28 cellular contexts compared by ENCODE assay signal in the genomic region with DNA sequence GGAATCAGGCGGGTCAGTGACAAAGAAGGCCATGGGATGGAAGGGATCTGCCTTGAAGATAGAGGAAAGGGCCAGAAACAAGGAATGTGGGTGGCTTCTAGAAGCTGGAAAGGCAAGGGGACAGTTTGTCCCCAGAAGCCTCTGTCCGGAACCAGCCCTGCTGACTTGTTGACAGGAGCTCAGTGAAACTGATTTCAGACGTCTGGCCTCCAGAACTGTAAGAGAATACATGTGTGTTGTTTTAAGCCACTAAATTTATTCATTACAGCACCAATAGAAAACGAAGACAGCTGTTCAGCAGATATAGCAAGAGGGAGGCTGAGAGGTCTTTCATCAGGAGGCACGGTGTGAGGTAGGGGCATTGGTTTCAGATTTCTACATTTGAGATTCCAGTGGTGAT.
"Had no signal": no experiment of that assay in that cellular context is flagged by ENCODE, and none has a peak within 500 bp of the region (broad histone marks: within the 10 kb centered on the region; RNA-seq: fewer than 3 reads in every experiment).

No MANE protein-coding gene starts in this region.

- H3K27me3 Mint-ChIP-seq: activated CD4-positive, alpha-beta T cell treated with anti-CD3 and anti-CD28 coated beads for 36 hours; activated CD8-positive, alpha-beta memory T cell treated with anti-CD3 and anti-CD28 coated beads, Interleukin-2, amount 10 ng/mL, durations not matched to agents 7 days and 5 days; activated naive CD8-positive, alpha-beta T cell treated with anti-CD3 and anti-CD28 coated beads, Interleukin-2, amount 10 ng/mL, durations not matched to agents 7 days and 5 days; effector memory CD8-positive, alpha-beta T cell; naive thymus-derived CD4-positive, alpha-beta T cell; T-cell had no signal

- H2AFZ ChIP-seq: hepatocyte had no signal

- H3K36me3 ChIP-seq: cardiac muscle cell, prostate gland had no signal

- FAIRE-seq: endothelial cell of umbilical vein, pancreas, urothelium cell line had no signal

- H3K79me2 ChIP-seq: hepatocyte had no signal

- H3K27me3 ChIP-seq: ascending aorta, cardiac muscle cell, hepatocyte, pancreas, spleen, testis, transverse colon had no signal

- DNase-seq: activated CD4-positive, alpha-beta T cell treated with anti-CD3 and anti-CD28 coated beads for 36 hours; activated CD4-positive, CD25-positive, alpha-beta regulatory T cell; activated CD8-positive, alpha-beta memory T cell treated with anti-CD3 and anti-CD28 coated beads, Interleukin-2, amount 10 ng/mL, durations not matched to agents 7 days and 5 days; activated CD8-positive, alpha-beta T cell treated with anti-CD3 and anti-CD28 coated beads, Interleukin-2, amount 10 ng/mL, durations not matched to agents 7 days and 5 days; activated naive CD4-positive, alpha-beta T cell treated with anti-CD3 and anti-CD28 coated beads for 36 hours; activated naive CD8-positive, alpha-beta T cell treated with anti-CD3 and anti-CD28 coated beads, Interleukin-2, amount 10 ng/mL, durations not matched to agents 7 days and 5 days; activated T-cell treated with anti-CD3 and anti-CD28 coated beads, Interleukin-2, amount 50 U/mL, for 48 hours; cortex of kidney; effector memory CD8-positive, alpha-beta T cell; islet precursor cell; naive thymus-derived CD4-positive, alpha-beta T cell; nucleus accumbens; pancreas; spleen; stimulated activated CD4-positive, alpha-beta T cell treated with anti-CD3 and anti-CD28 coated beads, Interleukin-2, amount 100 ng/mL, for 48 hours; stimulated activated naive CD8-positive, alpha-beta T cell treated with anti-CD3 and anti-CD28 coated beads, Interleukin-15, Interleukin-2, amounts not matched to agents 100 U/mL and 50 U/mL, for 24 hours; T-cell; testis; transverse colon had no signal

- H3K4me3 Mint-ChIP-seq: activated CD4-positive, alpha-beta T cell treated with anti-CD3 and anti-CD28 coated beads for 36 hours; activated CD8-positive, alpha-beta memory T cell treated with anti-CD3 and anti-CD28 coated beads, Interleukin-2, amount 10 ng/mL, durations not matched to agents 7 days and 5 days; activated CD8-positive, alpha-beta T cell treated with anti-CD3 and anti-CD28 coated beads, Interleukin-2, amount 10 ng/mL, durations not matched to agents 7 days and 5 days; activated naive CD4-positive, alpha-beta T cell treated with anti-CD3 and anti-CD28 coated beads for 36 hours; activated naive CD8-positive, alpha-beta T cell treated with anti-CD3 and anti-CD28 coated beads, Interleukin-2, amount 10 ng/mL, durations not matched to agents 7 days and 5 days; brain; effector memory CD8-positive, alpha-beta T cell; mesothelial cell of epicardium; naive thymus-derived CD4-positive, alpha-beta T cell; T-cell; T-helper 2 cell treated with Interferon-gamma antibody and Interleukin-4, amounts not matched to agents 5 μg/mL and 100 μg/mL, for 36 hours had no signal

- H3K4me1 Mint-ChIP-seq: activated CD4-positive, alpha-beta T cell treated with anti-CD3 and anti-CD28 coated beads for 36 hours; T-cell had no signal

- H3K27ac Mint-ChIP-seq: activated CD4-positive, alpha-beta T cell treated with anti-CD3 and anti-CD28 coated beads for 36 hours; activated CD8-positive, alpha-beta memory T cell treated with anti-CD3 and anti-CD28 coated beads, Interleukin-2, amount 10 ng/mL, durations not matched to agents 7 days and 5 days; activated CD8-positive, alpha-beta T cell treated with anti-CD3 and anti-CD28 coated beads, Interleukin-2, amount 10 ng/mL, durations not matched to agents 7 days and 5 days; activated naive CD4-positive, alpha-beta T cell treated with anti-CD3 and anti-CD28 coated beads for 36 hours; activated naive CD8-positive, alpha-beta T cell treated with anti-CD3 and anti-CD28 coated beads, Interleukin-2, amount 10 ng/mL, durations not matched to agents 7 days and 5 days; brain; effector memory CD8-positive, alpha-beta T cell; mesothelial cell of epicardium; T-cell; T-helper 2 cell treated with Interferon-gamma antibody and Interleukin-4, amounts not matched to agents 5 μg/mL and 100 μg/mL, for 36 hours had no signal

- H3K4me3 ChIP-seq: ascending aorta, cardiac muscle cell, hepatocyte, pancreas, prostate gland, spleen, testis, transverse colon had no signal

- H3K4me2 ChIP-seq: hepatocyte had no signal

- H3K9me3 ChIP-seq: ascending aorta, pancreas, prostate gland, testis, transverse colon had no signal

- H3K4me1 ChIP-seq: ascending aorta, pancreas, prostate gland, spleen, testis had no signal

- ATAC-seq: activated CD4-positive, alpha-beta T cell treated with anti-CD3 and anti-CD28 coated beads for 36 hours; activated CD8-positive, alpha-beta memory T cell treated with anti-CD3 and anti-CD28 coated beads, Interleukin-2, amount 10 ng/mL, durations not matched to agents 7 days and 5 days; activated CD8-positive, alpha-beta T cell treated with anti-CD3 and anti-CD28 coated beads, Interleukin-2, amount 10 ng/mL, durations not matched to agents 7 days and 5 days; effector memory CD8-positive, alpha-beta T cell; naive thymus-derived CD4-positive, alpha-beta T cell; pancreas; stimulated activated naive CD8-positive, alpha-beta T cell treated with anti-CD3 and anti-CD28 coated beads, Interleukin-15, Interleukin-2, amounts not matched to agents 100 U/mL and 50 U/mL, for 24 hours; T-cell had no signal

- H3K27ac ChIP-seq: ascending aorta, cardiac muscle cell, hepatocyte, pancreas, prostate gland, spleen, testis, transverse colon had no signal
